ENCODE assay signal across 19 cellular contexts in genomic region chr17:79570653-79571052, GRCh38. TPM values are rescaled to one million over a fixed set of nuclear protein-coding genes. Genes with fewer than 3 reads are reported as not detected.
DNase-seq lines count a peak whose midpoint lies in the region; TF ChIP-seq lines count a peak whose summit lies in the region.
"Had no signal": no experiment of that assay in that cellular context is flagged by ENCODE, and none has a peak within 500 bp of the region (broad histone marks: within the 10 kb centered on the region; RNA-seq: fewer than 3 reads in every experiment).

No MANE protein-coding gene starts in this region.

- H3K4me3 ChIP-seq in BLaER1: no peak overlapping the region
- no peak overlapping the region for H3K4me3 ChIP-seq in SJCRH30

- no peak overlapping the region for H3K9ac ChIP-seq in BLaER1

- peak overlapping the region; percentile 13; the same call in 1 of the 2 replicates for H3K4me2 ChIP-seq in BLaER1

- no peak overlapping the region for H3K27ac Mint-ChIP-seq in chondrocyte (ENCODE audit: unreplicated experiment)
- H3K27ac Mint-ChIP-seq: B cell; CD4-positive, alpha-beta memory T cell had no signal

- H3K27me3 Mint-ChIP-seq in chondrocyte (ENCODE audit: low read depth): peaks cover 8% of the 10 kb centered on the region

- H3K4me1 Mint-ChIP-seq in chondrocyte (ENCODE audit: low read depth): no peaks in the 10 kb centered on the region
- H3K4me1 Mint-ChIP-seq: B cell; CD4-positive, alpha-beta memory T cell had no signal

- no peaks in the 10 kb centered on the region for H4K20me1 ChIP-seq in BLaER1

- H3K4me1 ChIP-seq in BLaER1 (peaks cover 9% of the 10 kb centered on the region), SJCRH30 (no peaks in the 10 kb centered on the region)

- no peaks in the 10 kb centered on the region for H3K36me3 ChIP-seq in BLaER1
- no peaks in the 10 kb centered on the region for H3K36me3 ChIP-seq in SJCRH30

- H3K27ac ChIP-seq in BLaER1: no peak overlapping the region
- no peak overlapping the region for H3K27ac ChIP-seq in SJCRH30
- H3K27ac ChIP-seq: 22Rv1 had no signal

- H3K4me3 Mint-ChIP-seq in chondrocyte (ENCODE audit: unreplicated experiment): no peak overlapping the region
- H3K4me3 Mint-ChIP-seq: B cell; CD4-positive, alpha-beta memory T cell had no signal

- no peak for TF ChIP-seq CTCF in chondrocyte (IDR thresholded peaks at IDR 0.05)

- H3K27me3 ChIP-seq in BLaER1 (no peaks in the 10 kb centered on the region), SJCRH30 (peaks cover 45% of the 10 kb centered on the region)

- H3K9me3 Mint-ChIP-seq in chondrocyte (ENCODE audit: low read depth): no peaks in the 10 kb centered on the region
- H3K9me3 Mint-ChIP-seq: CD4-positive, alpha-beta memory T cell had no signal

- H3K9me3 ChIP-seq in BLaER1 (no peaks in the 10 kb centered on the region), SJCRH30 (replicated peaks) (0 out of 2 replicates have a peak, but pooled peaks cover 3% of the 10 kb centered on the region)

- DNase-seq in chondrocyte (ENCODE audit: low spot score) (peak; percentile 61), posterior vena cava (ENCODE audit: low spot score) (peak; percentile 73), NCI-H146 (lab: John Stamatoyannopoulos, UW) (no peak), SJCRH30 (no peak), H4 (ENCODE audit: low spot score) (no peak)
- DNase-seq: C1 segment of cervical spinal cord; Calu3; CD4-positive, alpha-beta memory T cell; COR-L47; DMS53; DMS79 treated with DMSO at 0.1 percent for 48 hours; GF-D8; GOT3; H7 had no signal

- intact Hi-C loops in posterior vena cava (cut with DNase I): no loop called here

- H3K36me3 Mint-ChIP-seq in chondrocyte (ENCODE audit: low read depth): no peaks in the 10 kb centered on the region
- H3K36me3 Mint-ChIP-seq: CD4-positive, alpha-beta memory T cell had no signal

RNA-seq across cellular contexts. Expression of gene RBFOX3, which starts 40.2 kb away (rescaled TPM):
- not detected in 3 replicates for total RNA-seq in chondrocyte
- total RNA-seq in posterior vena cava: 10 to 100 TPM in 1 of 2 donors, 1 to 10 TPM in 1; 7.1 to 21.6 TPM
- 0.96 and 1.0 TPM in 2 replicates for total RNA-seq in SJCRH30 (2014; rRNA removed; shearing (Covaris generic))
- total RNA-seq in H4 (2014; rRNA removed; shearing (Covaris generic)): 0.10 TPM in 1 of 2 replicates, not detected in the other
- total RNA-seq: B cell; Calu3; CD4-positive, alpha-beta memory T cell; Daoy; G401 had no signal

Comparison
In these comparisons a context has a peak if more than half of its experiments do, and no peak if none do; other contexts are left out.
1. DNase-seq: peak in chondrocyte (single experiment) and posterior vena cava (single experiment); none in NCI-H146 (single experiment), SJCRH30 (0 of 2) and H4 (single experiment).